21 cellular contexts compared by ENCODE assay signal in genomic region chr16:73672135-73672534, GRCh38.
DNase-seq lines count a peak whose midpoint lies in the region; ATAC-seq and TF ChIP-seq lines count a peak whose summit lies in the region.
"Had no signal": no experiment of that assay in that cellular context is flagged by ENCODE, and none has a peak within 500 bp of the region (broad histone marks: within the 10 kb centered on the region; RNA-seq: fewer than 3 reads in every experiment).

No MANE protein-coding gene starts in this region.

- no peak overlapping the region for H3K14ac ChIP-seq in H9 (ENCODE audit: insufficient read depth, low read length)

- H4K91ac ChIP-seq in H9 (ENCODE audit: insufficient read length, low read depth, low read length), result no peak overlapping the region

- H3K9me2 ChIP-seq in neural cell (ENCODE audit: insufficient read depth, low read length), result no peaks in the 10 kb centered on the region

- H2BK12ac ChIP-seq in H9 (ENCODE audit: insufficient read length, low read depth, low read length), result no peak overlapping the region

- WGBS in H9 (ENCODE audit: extremely low coverage, insufficient read length, low lambda C conversion rate), result no CpG with 5 or more reads among the region's 3 CpGs
- WGBS in endodermal cell (ENCODE audit: insufficient coverage in 1 of 2, insufficient read length in 1 of 2), 2 experiments, result 80 to 86% methylated on average over 1 to 3 of the region's 3 CpGs

- H3K9me3 Mint-ChIP-seq in H9 (peaks cover 0 to 13% of the 10 kb centered on the region in 2 experiments; a peak in 3 of 5 replicates), endodermal cell (peaks cover 5% of the 10 kb centered on the region)

- H3K27ac Mint-ChIP-seq in H9, result no peak overlapping the region
- H3K27ac Mint-ChIP-seq in endodermal cell, result no peak overlapping the region
- H3K27ac Mint-ChIP-seq: CD14-positive monocyte; CD4-positive, alpha-beta T cell; CD8-positive, alpha-beta memory T cell had no signal

- ATAC-seq in GM19455 (IDR thresholded peaks at IDR 0.05; ENCODE audit: unreplicated experiment) (no peak), GM18867 (IDR thresholded peaks at IDR 0.05; ENCODE audit: unreplicated experiment) (no peak)
- ATAC-seq: A549 had no signal

- no peak overlapping the region for H3K4me3 Mint-ChIP-seq in H9
- no peak overlapping the region for H3K4me3 Mint-ChIP-seq in endodermal cell
- H3K4me3 Mint-ChIP-seq: CD14-positive monocyte; CD4-positive, alpha-beta T cell; CD8-positive, alpha-beta memory T cell had no signal

- no peaks in the 10 kb centered on the region for H3K9me3 ChIP-seq in H9 (ENCODE audit: control insufficient read depth, low read depth, low read length)
- H3K9me3 ChIP-seq in endodermal cell (ENCODE audit: control insufficient read depth, low read length), result peaks cover 19% of the 10 kb centered on the region
- no peaks in the 10 kb centered on the region for H3K9me3 ChIP-seq in neural cell (ENCODE audit: low read length)
- H3K9me3 ChIP-seq: A549, BE2C had no signal

- no peak overlapping the region for H2BK5ac ChIP-seq in H9 (ENCODE audit: insufficient read length, low read length)

- TF ChIP-seq RAD21 in neural cell (conservative IDR thresholded peaks at IDR 0.05), result peak; percentile 58

- H3K27me3 Mint-ChIP-seq in H9 (ENCODE audit: low read depth), result no peaks in the 10 kb centered on the region
- no peaks in the 10 kb centered on the region for H3K27me3 Mint-ChIP-seq in endodermal cell (ENCODE audit: insufficient read depth)
- H3K27me3 Mint-ChIP-seq: CD8-positive, alpha-beta memory T cell had no signal

- no peak overlapping the region for H3K18ac ChIP-seq in H9 (ENCODE audit: insufficient read length, low read depth, low read length)

- H3K9ac ChIP-seq in H9 (ENCODE audit: extremely low read depth, insufficient read length, low read length), result no peak overlapping the region
- no peak overlapping the region for H3K9ac ChIP-seq in endodermal cell (ENCODE audit: extremely low read depth, low read length, poor library complexity, severe bottlenecking)
- peak overlapping the region; percentile 70 for H3K9ac ChIP-seq in neural cell (ENCODE audit: low read length)
- H3K9ac ChIP-seq: BLaER1 treated with 17β-estradiol and CSF1 and Interleukin-3, amounts not matched to agents 10 nM and 100 nM had no signal

- no peak overlapping the region for H2AK5ac ChIP-seq in H9 (ENCODE audit: insufficient read length, low read length)

- H3K23ac ChIP-seq in H9 (ENCODE audit: insufficient read length, low read depth, low read length), result no peak overlapping the region

- TF ChIP-seq EP300 in neural cell (conservative IDR thresholded peaks at IDR 0.05; ENCODE audit: poor library complexity, severe bottlenecking), result no peak

- H3K27me3 ChIP-seq in H9 (ENCODE audit: insufficient read depth, low read length) (no peaks in the 10 kb centered on the region), endodermal cell (ENCODE audit: control insufficient read depth, insufficient read depth, low read length, poor library complexity, severe bottlenecking) (no peaks in the 10 kb centered on the region), neural cell (ENCODE audit: insufficient read depth, low read depth, low read length) (no peaks in the 10 kb centered on the region)
- H3K27me3 ChIP-seq: BLaER1 treated with 17β-estradiol and CSF1 and Interleukin-3, amounts not matched to agents 10 nM and 100 nM had no signal

- DNase-seq in H9, result no peak
- no peak for DNase-seq in endodermal cell
- DNase-seq in GM03348 (ENCODE audit: low spot score), result no peak
- DNase-seq: 8988T; ACHN; AML-193; BE2C; CD4-positive, alpha-beta T cell; CD8-positive, alpha-beta memory T cell; DMS 273 treated with DMSO at 0.1 percent for 48 hours; DMS79; EL; GDM1; GOT3; HCEC 1CT had no signal

- TF ChIP-seq CTCF in H9 (conservative IDR thresholded peaks at IDR 0.05) (0 out of 3 replicates have a peak, but pooled peaks have one; percentile 19), endodermal cell (conservative IDR thresholded peaks at IDR 0.05) (peak; percentile 36), neural cell (IDR thresholded peaks at IDR 0.05; ENCODE audit: poor library complexity, severe bottlenecking) (peak; percentile 57)

- H3K4me1 ChIP-seq in H9 (ENCODE audit: insufficient read depth, low read length) (peaks cover 3% of the 10 kb centered on the region; the same call in 1 of the 2 replicates), endodermal cell (ENCODE audit: control insufficient read depth, insufficient read depth, low read length) (peaks cover 3% of the 10 kb centered on the region)
- H3K4me1 ChIP-seq: A549, BE2C had no signal

- no peaks in the 10 kb centered on the region for H3K79me1 ChIP-seq in H9 (ENCODE audit: insufficient read depth, low read depth, low read length, poor library complexity, severe bottlenecking)

- H3K36me3 Mint-ChIP-seq in H9 (ENCODE audit: insufficient read depth in 1 of 3, low read depth in 3 of 3) (peaks cover 0 to 13% (median 10%) of the 10 kb centered on the region in 3 experiments; a peak in 5 of 7 replicates), endodermal cell (ENCODE audit: low read depth) (no peaks in the 10 kb centered on the region)
- H3K36me3 Mint-ChIP-seq: CD14-positive monocyte; CD8-positive, alpha-beta memory T cell had no signal

- H3K27ac ChIP-seq in H9 (ENCODE audit: insufficient read length, low read depth, low read length) (no peak overlapping the region), endodermal cell (ENCODE audit: low read depth, low read length) (no peak overlapping the region), neural cell (ENCODE audit: low read length) (peak overlapping the region; percentile 89)
- H3K27ac ChIP-seq: A549; BLaER1 treated with 17β-estradiol and CSF1 and Interleukin-3, amounts not matched to agents 10 nM and 100 nM had no signal

- no peak overlapping the region for H3K4ac ChIP-seq in H9 (ENCODE audit: low read depth, low read length)

- H2AFZ ChIP-seq in H9 (ENCODE audit: low read length) (no peak overlapping the region), neural cell (ENCODE audit: low read depth, low read length) (no peak overlapping the region)

- no peaks in the 10 kb centered on the region for H4K20me1 ChIP-seq in H9 (ENCODE audit: control insufficient read depth, insufficient read depth, insufficient read length)
- H4K20me1 ChIP-seq in neural cell (ENCODE audit: insufficient read depth), result no peaks in the 10 kb centered on the region
- H4K20me1 ChIP-seq: BLaER1 treated with 17β-estradiol and CSF1 and Interleukin-3, amounts not matched to agents 10 nM and 100 nM had no signal

- H2BK120ac ChIP-seq in H9 (ENCODE audit: low read depth, low read length, poor library complexity, severe bottlenecking), result no peak overlapping the region

- no peaks in the 10 kb centered on the region for H3K23me2 ChIP-seq in H9 (ENCODE audit: insufficient read length, low read depth, low read length, poor library complexity, severe bottlenecking)

- no peak overlapping the region for H2BK20ac ChIP-seq in H9 (ENCODE audit: low read depth, low read length, poor library complexity, severe bottlenecking)

- no peak overlapping the region for H4K5ac ChIP-seq in H9 (ENCODE audit: insufficient read length, low read depth, low read length)

- H3K4me1 Mint-ChIP-seq in H9, result peaks cover 30 to 31% of the 10 kb centered on the region in 2 experiments
- peaks cover 18% of the 10 kb centered on the region for H3K4me1 Mint-ChIP-seq in endodermal cell
- H3K4me1 Mint-ChIP-seq: CD14-positive monocyte; CD8-positive, alpha-beta memory T cell had no signal

- H3K4me3 ChIP-seq in endodermal cell (ENCODE audit: low read length) (no peak overlapping the region), neural cell (ENCODE audit: low read length) (peak overlapping the region; percentile 61)
- H3K4me3 ChIP-seq: A549; BLaER1 treated with 17β-estradiol and CSF1 and Interleukin-3, amounts not matched to agents 10 nM and 100 nM had no signal

- H3F3A ChIP-seq in neural cell (ENCODE audit: insufficient read depth, low read length, poor library complexity, severe bottlenecking), result no peaks in the 10 kb centered on the region

- H4K8ac ChIP-seq in H9 (replicated peaks; ENCODE audit: insufficient read length, low read depth, low read length), result no peak overlapping the region

- H3K36me3 ChIP-seq in endodermal cell (ENCODE audit: control insufficient read depth, insufficient read depth, low read length), result no peaks in the 10 kb centered on the region
- no peaks in the 10 kb centered on the region for H3K36me3 ChIP-seq in neural cell (ENCODE audit: insufficient read depth, low read length)
- H3K36me3 ChIP-seq: BE2C; BLaER1 treated with 17β-estradiol and CSF1 and Interleukin-3, amounts not matched to agents 10 nM and 100 nM had no signal

- H3K4me2 ChIP-seq in H9 (ENCODE audit: insufficient read depth, insufficient read length, low read length) (no peak overlapping the region), neural cell (ENCODE audit: low read length) (peak overlapping the region; percentile 60)
- H3K4me2 ChIP-seq: A549; BLaER1 treated with 17β-estradiol and CSF1 and Interleukin-3, amounts not matched to agents 10 nM and 100 nM had no signal

- H3K56ac ChIP-seq in H9 (ENCODE audit: insufficient read length, low read depth, low read length), result no peak overlapping the region

- no peak overlapping the region for H3T11ph ChIP-seq in H9 (ENCODE audit: low read length)

- H3K79me2 ChIP-seq in H9 (ENCODE audit: insufficient read depth, low read length) (no peaks in the 10 kb centered on the region), neural cell (replicated peaks; ENCODE audit: insufficient read depth, low read length) (peaks cover 16% of the 10 kb centered on the region)

- no peak overlapping the region for H2BK15ac ChIP-seq in H9 (ENCODE audit: low read depth, low read length)

TF ChIP-seq in neural cell, 6 proteins besides CTCF, POLR2A, EP300 and RAD21 (continues in another document):
- peak; percentile 56 for TF ChIP-seq SMC3 (conservative IDR thresholded peaks at IDR 0.05; ENCODE audit: poor library complexity)
